In genomic region chr12:55999522-55999921, GRCh38 we compare ENCODE assay signal across 7 cellular contexts. TPM values are rescaled to one million over a fixed set of nuclear protein-coding genes. Genes with fewer than 3 reads are reported as not detected.
DNase-seq lines count a peak whose midpoint lies in the region; TF ChIP-seq lines count a peak whose summit lies in the region.
"Not testable (repeated sequence)": the region's sequence is repeated elsewhere in the genome, so short reads cannot be mapped to it uniquely, and the experiment has no call there.
"Had no signal": no experiment of that assay in that cellular context is flagged by ENCODE, and none has a peak within 500 bp of the region (broad histone marks: within the 10 kb centered on the region; RNA-seq: fewer than 3 reads in every experiment).

No MANE protein-coding gene starts in this region.

- POLR2A ChIA-PET in Caco-2 (lab: Charles Lee) = interaction anchor here (0.6 kb wide), 1 partner anchor 73 kb away, joined by 4 read pairs; no protein-coding TSS in a partner anchor

- BruUV-seq in Caco-2 (replicated peaks; lab: Mats Ljungman, UMichigan) = not testable (repeated sequence)

- peaks cover 71% of the 10 kb centered on the region for H3K36me3 Mint-ChIP-seq in Caco-2 (ENCODE audit: insufficient read depth, unreplicated experiment)
- peaks cover 26% of the 10 kb centered on the region for H3K36me3 Mint-ChIP-seq in activated T-helper 2 cell treated with anti-CD3 and anti-CD28 coated beads, Interferon-gamma antibody, Interleukin-2, Interleukin-4, amounts not matched to agents 10 μg/mL and 5 μg/mL and 100 μg/mL, durations not matched to agents 14 hours and 24 hours and 36 hours (ENCODE audit: low read depth)

- not testable (repeated sequence) for H3K9me3 ChIP-seq in Caco-2

- not testable (repeated sequence) for H3K27me3 ChIP-seq in Caco-2 (replicated peaks; ENCODE audit: control insufficient read depth, insufficient read depth, low read length)

- intact Hi-C loops in Caco-2 (cut with micrococcal nuclease; ENCODE audit: unreplicated experiment) = not testable (repeated sequence)
- intact Hi-C loops in activated T-helper 2 cell treated with anti-CD3 and anti-CD28 coated beads, Interferon-gamma antibody, Interleukin-2, Interleukin-4, amounts not matched to agents 10 μg/mL and 5 μg/mL and 100 μg/mL, durations not matched to agents 14 hours and 24 hours and 36 hours (cut with micrococcal nuclease) = loop anchor here (5.0 kb wide), 2 partner anchors 103 to 118 kb away; partner anchors contain the start of genes PA2G4, RPL41 and ZC3H10

- not testable (repeated sequence) for H3K36me3 ChIP-seq in Caco-2 (ENCODE audit: control insufficient read depth, insufficient read depth, low read length)

- H3K27ac ChIP-seq in VCaP = peak overlapping the region; percentile 83; the same call in 1 of the 2 replicates

- not testable (repeated sequence) for TF ChIP-seq CTCF in Caco-2 (IDR thresholded peaks at IDR 0.05; ENCODE audit: insufficient read depth in 1 of 2, low read depth in 1 of 2, low read length in 1 of 2, severe bottlenecking in 1 of 2, unreplicated experiment in 1 of 2); VCaP (conservative IDR thresholded peaks at IDR 0.05)

- H3K4me1 ChIP-seq in Caco-2 = peaks cover 16% of the 10 kb centered on the region

- not testable (repeated sequence) for H3K4me3 ChIP-seq in Caco-2 (ENCODE audit: low read depth, low read length)

- not testable (repeated sequence) for H3K27me3 Mint-ChIP-seq in Caco-2 (ENCODE audit: insufficient read depth, unreplicated experiment); activated T-helper 2 cell treated with anti-CD3 and anti-CD28 coated beads, Interferon-gamma antibody, Interleukin-2, Interleukin-4, amounts not matched to agents 10 μg/mL and 5 μg/mL and 100 μg/mL, durations not matched to agents 14 hours and 24 hours and 36 hours (ENCODE audit: low read depth)

- H3K4me1 Mint-ChIP-seq in Caco-2 (ENCODE audit: low read depth, unreplicated experiment) = peaks cover 20% of the 10 kb centered on the region
- H3K4me1 Mint-ChIP-seq in activated T-helper 2 cell treated with anti-CD3 and anti-CD28 coated beads, Interferon-gamma antibody, Interleukin-2, Interleukin-4, amounts not matched to agents 10 μg/mL and 5 μg/mL and 100 μg/mL, durations not matched to agents 14 hours and 24 hours and 36 hours (ENCODE audit: low read depth) = peaks cover 24% of the 10 kb centered on the region

- TF ChIP-seq POLR2A in erythroblast (IDR thresholded peaks at IDR 0.05; ENCODE audit: low read length) = peak; percentile 28

- not testable (repeated sequence) for H3K27ac Mint-ChIP-seq in Caco-2 (ENCODE audit: unreplicated experiment)
- H3K27ac Mint-ChIP-seq in activated T-helper 2 cell treated with anti-CD3 and anti-CD28 coated beads, Interferon-gamma antibody, Interleukin-2, Interleukin-4, amounts not matched to agents 10 μg/mL and 5 μg/mL and 100 μg/mL, durations not matched to agents 14 hours and 24 hours and 36 hours = peak overlapping the region; percentile 21

- not testable (repeated sequence) for H3K9me3 Mint-ChIP-seq in Caco-2 (ENCODE audit: unreplicated experiment); activated T-helper 2 cell treated with anti-CD3 and anti-CD28 coated beads, Interferon-gamma antibody, Interleukin-2, Interleukin-4, amounts not matched to agents 10 μg/mL and 5 μg/mL and 100 μg/mL, durations not matched to agents 14 hours and 24 hours and 36 hours

- peak overlapping the region; percentile 24 for H3K4me3 Mint-ChIP-seq in Caco-2 (ENCODE audit: unreplicated experiment)
- H3K4me3 Mint-ChIP-seq in activated T-helper 2 cell treated with anti-CD3 and anti-CD28 coated beads, Interferon-gamma antibody, Interleukin-2, Interleukin-4, amounts not matched to agents 10 μg/mL and 5 μg/mL and 100 μg/mL, durations not matched to agents 14 hours and 24 hours and 36 hours (ENCODE audit: low read depth) = peak overlapping the region; percentile 17

- CTCF ChIA-PET in Caco-2 (lab: Charles Lee) = interaction anchor here (0.8 kb wide), 1 partner anchor 68 kb away, joined by 3 read pairs; no protein-coding TSS in a partner anchor

- DNase-seq in Caco-2; activated T-helper 2 cell treated with anti-CD3 and anti-CD28 coated beads, Interferon-gamma antibody, Interleukin-2, Interleukin-4, amounts not matched to agents 10 μg/mL and 5 μg/mL and 100 μg/mL, durations not matched to agents 14 hours and 24 hours and 36 hours (ENCODE audit: low spot score); erythroblast (lab: John Stamatoyannopoulos, UW): not testable (repeated sequence)
- DNase-seq in NCI-H748 (lab: John Stamatoyannopoulos, UW; ENCODE audit: unreplicated experiment) = peak; percentile 27
- DNase-seq in stimulated activated CD8-positive, alpha-beta memory T cell treated with anti-CD3 and anti-CD28 coated beads, Interleukin-4, amount 100 ng/mL, for 48 hours = peak; percentile 34

RNA-seq across cellular contexts. Expression of gene SUOX, which starts 2.4 kb away (rescaled TPM):
- 37.9 and 40.8 TPM in 2 replicates for total RNA-seq in Caco-2 (2022)
- total RNA-seq in activated T-helper 2 cell treated with anti-CD3 and anti-CD28 coated beads, Interferon-gamma antibody, Interleukin-2, Interleukin-4, amounts not matched to agents 10 μg/mL and 5 μg/mL and 100 μg/mL, durations not matched to agents 14 hours and 24 hours and 36 hours = 19.9 and 21.2 TPM in 2 replicates

RNA-seq across cellular contexts. Expression of gene IKZF4, which starts 21.3 kb away (rescaled TPM):
- total RNA-seq in Caco-2 (2022) = 15.6 and 15.7 TPM in 2 replicates
- 34.8 and 35.5 TPM in 2 replicates for total RNA-seq in activated T-helper 2 cell treated with anti-CD3 and anti-CD28 coated beads, Interferon-gamma antibody, Interleukin-2, Interleukin-4, amounts not matched to agents 10 μg/mL and 5 μg/mL and 100 μg/mL, durations not matched to agents 14 hours and 24 hours and 36 hours

RNA-seq across cellular contexts. Expression of gene RAB5B, which starts 25.6 kb away (rescaled TPM):
- total RNA-seq in Caco-2 (2022) = 98.4 and 107 TPM in 2 replicates
- 47.9 and 51.0 TPM in 2 replicates for total RNA-seq in activated T-helper 2 cell treated with anti-CD3 and anti-CD28 coated beads, Interferon-gamma antibody, Interleukin-2, Interleukin-4, amounts not matched to agents 10 μg/mL and 5 μg/mL and 100 μg/mL, durations not matched to agents 14 hours and 24 hours and 36 hours

RNA-seq across cellular contexts. Expression of gene CDK2, which starts 32.9 kb away (rescaled TPM):
- 103 and 110 TPM in 2 replicates for total RNA-seq in Caco-2 (2022)
- total RNA-seq in activated T-helper 2 cell treated with anti-CD3 and anti-CD28 coated beads, Interferon-gamma antibody, Interleukin-2, Interleukin-4, amounts not matched to agents 10 μg/mL and 5 μg/mL and 100 μg/mL, durations not matched to agents 14 hours and 24 hours and 36 hours = 116 and 121 TPM in 2 replicates

RNA-seq across cellular contexts. Expression of gene PMEL, which starts 33.7 kb away (rescaled TPM):
- 7.8 and 9.7 TPM in 2 replicates for total RNA-seq in Caco-2 (2022)
- total RNA-seq in activated T-helper 2 cell treated with anti-CD3 and anti-CD28 coated beads, Interferon-gamma antibody, Interleukin-2, Interleukin-4, amounts not matched to agents 10 μg/mL and 5 μg/mL and 100 μg/mL, durations not matched to agents 14 hours and 24 hours and 36 hours = 0.32 and 0.37 TPM in 2 replicates
- total RNA-seq: Right ventricle myocardium inferior had no signal
